Comparison of ENCODE assay signal across 1 cellular context in genomic region chrX:3393581-3394111, GRCh38.
TF ChIP-seq lines count a peak whose summit lies in the region.

No MANE protein-coding gene starts in this region.

TF ChIP-seq in endothelial cell of umbilical vein, 7 proteins besides CTCF, POLR2A, EP300 and RAD21:
- TF ChIP-seq POLR2AphosphoS5 (IDR thresholded peaks at IDR 0.05; ENCODE audit: insufficient read depth, low read depth, low read length) (no peak), MYC (IDR thresholded peaks at IDR 0.05; ENCODE audit: low read depth, low read length) (no peak), MAX (IDR thresholded peaks at IDR 0.05; ENCODE audit: insufficient read depth, insufficient read length) (no peak), EZH2 (IDR thresholded peaks at IDR 0.05; ENCODE audit: borderline replicate concordance, low read depth, low read length, severe bottlenecking) (no peak), GATA2 (IDR thresholded peaks at IDR 0.05; ENCODE audit: insufficient read depth, insufficient read length, low read depth, low read length) (no peak), FOS (IDR thresholded peaks at IDR 0.05; ENCODE audit: borderline replicate concordance, insufficient read depth, low read length) (no peak), JUN (IDR thresholded peaks at IDR 0.05; ENCODE audit: borderline replicate concordance, insufficient read depth, insufficient read length, low read depth) (no peak)
